ENCODE assay signal across 11 cellular contexts in the genomic region with DNA sequence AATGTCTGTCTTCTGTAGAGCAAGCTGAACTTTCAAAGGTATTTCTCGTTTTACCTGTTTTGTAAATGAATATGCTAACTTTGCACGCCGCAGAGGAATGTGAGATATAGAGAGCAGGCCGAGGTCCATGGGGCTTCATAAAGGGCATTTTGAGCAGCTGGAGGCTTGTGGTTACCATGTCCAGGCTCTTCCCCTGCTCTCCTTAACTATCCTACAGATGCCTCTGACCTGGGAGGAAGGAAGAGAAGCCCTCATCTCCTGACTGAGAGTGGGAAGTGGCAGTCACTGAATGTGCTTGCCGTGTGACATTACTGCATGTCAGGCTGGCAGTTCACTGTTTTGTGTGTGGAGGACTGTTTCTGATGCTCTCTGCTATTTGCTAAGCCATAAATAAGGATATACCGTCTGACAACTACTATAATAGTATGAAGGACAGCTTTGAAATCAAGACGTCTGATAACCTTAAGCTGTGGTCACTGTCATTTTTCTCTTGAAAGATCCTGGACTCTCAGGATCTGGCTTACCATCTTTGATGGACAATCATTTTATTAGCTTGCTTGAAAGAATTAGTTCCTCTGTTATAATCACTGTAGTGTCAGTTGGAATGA.
DNase-seq lines count a peak whose midpoint lies in the region; ATAC-seq and TF ChIP-seq lines count a peak whose summit lies in the region.
"Had no signal": no experiment of that assay in that cellular context is flagged by ENCODE, and none has a peak within 500 bp of the region (broad histone marks: within the 10 kb centered on the region; RNA-seq: fewer than 3 reads in every experiment).

No MANE protein-coding gene starts in this region.

- no peaks in the 10 kb centered on the region for H3K27me3 ChIP-seq in left ventricle myocardium inferior (ENCODE audit: low read depth)

- H3K4me1 Mint-ChIP-seq in activated CD4-positive, alpha-beta T cell treated with anti-CD3 and anti-CD28 coated beads, Interleukin-2, amount 10 ng/mL, durations not matched to agents 24 days and 14 days, result peaks cover 63% of the 10 kb centered on the region
- peaks cover 67% of the 10 kb centered on the region for H3K4me1 Mint-ChIP-seq in T-helper 17 cell

- intact Hi-C loops in activated CD4-positive, alpha-beta T cell treated with anti-CD3 and anti-CD28 coated beads, Interleukin-2, amount 10 ng/mL, durations not matched to agents 24 days and 14 days (cut with micrococcal nuclease), result no loop called here
- intact Hi-C loops in left ventricle myocardium inferior (cut with micrococcal nuclease), result no loop called here
- intact Hi-C loops in sciatic nerve (cut with DNase I), result no loop called here

- no peaks in the 10 kb centered on the region for H3K9me3 ChIP-seq in T-helper 17 cell (ENCODE audit: control insufficient read depth, low read length, poor library complexity, severe bottlenecking)
- H3K9me3 ChIP-seq in left ventricle myocardium inferior (replicated peaks), result no peaks in the 10 kb centered on the region

- no peak for TF ChIP-seq CTCF in left ventricle myocardium inferior (IDR thresholded peaks at IDR 0.05; ENCODE audit: borderline replicate concordance)

- H3K36me3 Mint-ChIP-seq in activated CD4-positive, alpha-beta T cell treated with anti-CD3 and anti-CD28 coated beads, Interleukin-2, amount 10 ng/mL, durations not matched to agents 24 days and 14 days (ENCODE audit: low read depth), result peaks cover 13% of the 10 kb centered on the region
- no peaks in the 10 kb centered on the region for H3K36me3 Mint-ChIP-seq in T-helper 17 cell (ENCODE audit: low read depth)

- no peak overlapping the region for H3K4me3 Mint-ChIP-seq in activated CD4-positive, alpha-beta T cell treated with anti-CD3 and anti-CD28 coated beads, Interleukin-2, amount 10 ng/mL, durations not matched to agents 24 days and 14 days
- H3K4me3 Mint-ChIP-seq in T-helper 17 cell, result peak overlapping the region; percentile 12

- DNase-seq in activated CD4-positive, alpha-beta T cell treated with anti-CD3 and anti-CD28 coated beads, Interleukin-2, amount 10 ng/mL, durations not matched to agents 24 days and 14 days, result no peak
- DNase-seq in activated CD4-positive, alpha-beta T cell treated with anti-CD3 and anti-CD28 coated beads, Interleukin-2, amount 50 U/mL, for 4 hours, result no peak
- no peak for DNase-seq in T-helper 17 cell
- DNase-seq in left ventricle myocardium inferior, result no peak
- DNase-seq in sciatic nerve (ENCODE audit: low spot score), result no peak
- no peak for DNase-seq in hypothalamus (lab: John Stamatoyannopoulos, UW)
- DNase-seq in COR-L47 (lab: John Stamatoyannopoulos, UW), result no peak
- DNase-seq: activated CD4-positive, alpha-beta T cell treated with anti-CD3 and anti-CD28 coated beads, Interleukin-2, amount 50 U/mL, for 1 hour; NCI-H1048; nucleus accumbens had no signal

- H3K27ac Mint-ChIP-seq in activated CD4-positive, alpha-beta T cell treated with anti-CD3 and anti-CD28 coated beads, Interleukin-2, amount 10 ng/mL, durations not matched to agents 24 days and 14 days, result peak overlapping the region; percentile 39
- H3K27ac Mint-ChIP-seq in T-helper 17 cell, result peak overlapping the region; percentile 78

- peak; percentile 5 for ATAC-seq in T-helper 17 cell
- peak; percentile 30 for ATAC-seq in sciatic nerve
- ATAC-seq in GM21367 (IDR thresholded peaks at IDR 0.05; ENCODE audit: unreplicated experiment), result no peak

- H3K9me3 Mint-ChIP-seq in activated CD4-positive, alpha-beta T cell treated with anti-CD3 and anti-CD28 coated beads, Interleukin-2, amount 10 ng/mL, durations not matched to agents 24 days and 14 days, result no peaks in the 10 kb centered on the region

- H3K4me3 ChIP-seq in left ventricle myocardium inferior, result no peak overlapping the region

- H3K27me3 Mint-ChIP-seq in activated CD4-positive, alpha-beta T cell treated with anti-CD3 and anti-CD28 coated beads, Interleukin-2, amount 10 ng/mL, durations not matched to agents 24 days and 14 days, result no peaks in the 10 kb centered on the region
- no peaks in the 10 kb centered on the region for H3K27me3 Mint-ChIP-seq in T-helper 17 cell

- H3K4me1 ChIP-seq in left ventricle myocardium inferior, result peaks cover 97% of the 10 kb centered on the region

- H3K36me3 ChIP-seq in left ventricle myocardium inferior, result no peaks in the 10 kb centered on the region

- H3K27ac ChIP-seq in left ventricle myocardium inferior (replicated peaks), result peak overlapping the region; percentile 7
